Comparison of ENCODE assay signal across 9 cellular contexts in genomic region chr3:154040283-154040682, GRCh38.
DNase-seq lines count a peak whose midpoint lies in the region; ATAC-seq and TF ChIP-seq lines count a peak whose summit lies in the region.
"Had no signal": no experiment of that assay in that cellular context is flagged by ENCODE, and none has a peak within 500 bp of the region (broad histone marks: within the 10 kb centered on the region; RNA-seq: fewer than 3 reads in every experiment).

No MANE protein-coding gene starts in this region.

- H3K4me3 Mint-ChIP-seq in activated T-cell treated with anti-CD3 and anti-CD28 coated beads, Interleukin-2, amount 50 U/mL, for 24 hours: no peak overlapping the region

- H3K27me3 ChIP-seq in right cardiac atrium (ENCODE audit: control insufficient read depth, insufficient read depth): no peaks in the 10 kb centered on the region

- H3K4me3 ChIP-seq in fibroblast of the aortic adventitia (ENCODE audit: low read depth, low read length) (no peak overlapping the region), right cardiac atrium (ENCODE audit: low read length) (no peak overlapping the region)

- no peak overlapping the region for H3K27ac Mint-ChIP-seq in activated T-cell treated with anti-CD3 and anti-CD28 coated beads, Interleukin-2, amount 50 U/mL, for 24 hours

- no peaks in the 10 kb centered on the region for H3K36me3 Mint-ChIP-seq in activated T-cell treated with anti-CD3 and anti-CD28 coated beads, Interleukin-2, amount 50 U/mL, for 24 hours (ENCODE audit: low read depth)

- no peaks in the 10 kb centered on the region for H3K9me3 ChIP-seq in right cardiac atrium (ENCODE audit: control insufficient read depth, low read length)

- peak; percentile 80 for ATAC-seq in GM21390 (IDR thresholded peaks at IDR 0.05; ENCODE audit: unreplicated experiment)
- no peak for ATAC-seq in right cardiac atrium

- H3K4me1 Mint-ChIP-seq in activated T-cell treated with anti-CD3 and anti-CD28 coated beads, Interleukin-2, amount 50 U/mL, for 24 hours (ENCODE audit: low read depth): no peaks in the 10 kb centered on the region

- DNase-seq in D341Med (ENCODE audit: low spot score) (peak; percentile 19), NCI-H1694 treated with DMSO at 0.1 percent for 48 hours (lab: John Stamatoyannopoulos, UW) (peak; percentile 1), fibroblast of the aortic adventitia (ENCODE audit: low read depth) (peak; percentile 28), NCI-H446 treated with DMSO at 0.1 percent for 48 hours (lab: John Stamatoyannopoulos, UW) (no peak), hepatic stellate cell (ENCODE audit: low spot score) (no peak), right cardiac atrium (no peak)
- no peak for DNase-seq in activated T-cell treated with anti-CD3 and anti-CD28 coated beads, Interleukin-2, amount 50 U/mL, for 24 hours
- DNase-seq: NCI-H187 had no signal

- H3K27ac ChIP-seq in right cardiac atrium (ENCODE audit: low read length): no peak overlapping the region

- peaks cover 7% of the 10 kb centered on the region for H3K27me3 Mint-ChIP-seq in activated T-cell treated with anti-CD3 and anti-CD28 coated beads, Interleukin-2, amount 50 U/mL, for 24 hours

- no peaks in the 10 kb centered on the region for H3K4me1 ChIP-seq in right cardiac atrium (ENCODE audit: control insufficient read depth, insufficient read depth, low read length)

- intact Hi-C loops in right cardiac atrium (cut with DNase I): no loop called here

- H3K9me3 Mint-ChIP-seq in activated T-cell treated with anti-CD3 and anti-CD28 coated beads, Interleukin-2, amount 50 U/mL, for 24 hours: no peaks in the 10 kb centered on the region

- TF ChIP-seq CTCF in fibroblast of the aortic adventitia (IDR thresholded peaks at IDR 0.05; ENCODE audit: insufficient read depth, low read length): peak; percentile 43

Comparison
In these comparisons a context has a peak if more than half of its experiments do, and no peak if none do; other contexts are left out.
1. DNase-seq: peak in D341Med (single experiment), NCI-H1694 treated with DMSO at 0.1 percent for 48 hours (single experiment) and fibroblast of the aortic adventitia (single experiment); none in NCI-H446 treated with DMSO at 0.1 percent for 48 hours (single experiment), activated T-cell treated with anti-CD3 and anti-CD28 coated beads, Interleukin-2, amount 50 U/mL, for 24 hours (single experiment), hepatic stellate cell (single experiment) and right cardiac atrium (0 of 3).